Comparison of ENCODE assay signal across 18 cellular contexts in genomic region chr13:76632388-76633044, GRCh38.
DNase-seq lines count a peak whose midpoint lies in the region; ATAC-seq and TF ChIP-seq lines count a peak whose summit lies in the region.
"Had no signal": no experiment of that assay in that cellular context is flagged by ENCODE, and none has a peak within 500 bp of the region (broad histone marks: within the 10 kb centered on the region; RNA-seq: fewer than 3 reads in every experiment).

No MANE protein-coding gene starts in this region.

- TF ChIP-seq EP300 in Ishikawa (IDR thresholded peaks at IDR 0.05; ENCODE audit: borderline replicate concordance): no peak

- intact Hi-C loops in posterior vena cava (cut with DNase I): no loop called here

- no peak for TF ChIP-seq RAD21 in Ishikawa (IDR thresholded peaks at IDR 0.05; ENCODE audit: low read depth)

- DNase-seq in UCSD-AML1 (lab: John Stamatoyannopoulos, UW; ENCODE audit: unreplicated experiment) (peak; percentile 10), left kidney (ENCODE audit: low read depth, low spot score) (peak; percentile 68), posterior vena cava (ENCODE audit: low spot score) (no peak), AML-193 (lab: John Stamatoyannopoulos, UW) (no peak), NCI-H69 (lab: John Stamatoyannopoulos, UW) (no peak)
- no peak for DNase-seq in activated T-cell treated with anti-CD3 and anti-CD28 coated beads, Interleukin-2, amount 50 U/mL, for 48 hours
- DNase-seq: activated CD8-positive, alpha-beta memory T cell treated with anti-CD3 and anti-CD28 coated beads, Interleukin-2, amount 50 U/mL, for 4 hours; activated naive CD4-positive, alpha-beta T cell; COR-L47; foreskin melanocyte; lower lobe of right lung; naive B cell; NCI-H1105; NCI-H774; stimulated activated CD4-positive, alpha-beta T cell treated with anti-CD3 and anti-CD28 coated beads, Interleukin-12 subunit alpha, Interleukin-12 subunit beta, amount 100 ng/mL, for 4 hours had no signal

- ATAC-seq in GM21360 (IDR thresholded peaks at IDR 0.05; ENCODE audit: unreplicated experiment): peak; percentile 38
- ATAC-seq: K562 had no signal

TF ChIP-seq in Ishikawa, 13 proteins besides CTCF, POLR2A, EP300 and RAD21:
- no peak for TF ChIP-seq NFIC (IDR thresholded peaks at IDR 0.05)
- TF ChIP-seq TCF12 (IDR thresholded peaks at IDR 0.05; ENCODE audit: low read depth): no peak
- TF ChIP-seq USF1 (IDR thresholded peaks at IDR 0.05): no peak
- no peak for TF ChIP-seq YY1 (IDR thresholded peaks at IDR 0.05; ENCODE audit: low read depth)
- TF ChIP-seq FOXM1 (IDR thresholded peaks at IDR 0.05; ENCODE audit: borderline replicate concordance, low read depth): no peak
- TF ChIP-seq REST (IDR thresholded peaks at IDR 0.05; ENCODE audit: low read depth): peak; percentile 83
- no peak for TF ChIP-seq CREB1 (IDR thresholded peaks at IDR 0.05; ENCODE audit: low read depth)
TF ChIP-seq in Ishikawa: peak in this region for 1.

Comparison
In these comparisons a context has a peak if more than half of its experiments do, and no peak if none do; other contexts are left out.
1. DNase-seq: peak in UCSD-AML1 (single experiment) and left kidney (single experiment); none in posterior vena cava (single experiment), AML-193 (0 of 2), NCI-H69 (single experiment) and activated T-cell treated with anti-CD3 and anti-CD28 coated beads, Interleukin-2, amount 50 U/mL, for 48 hours (0 of 2).